ENCODE assay signal across 2 cellular contexts in genomic region chr7:135512135-135512887, GRCh38.
TF ChIP-seq lines count a peak whose summit lies in the region.

No MANE protein-coding gene starts in this region.

TF ChIP-seq in A549, 52 proteins besides CTCF, POLR2A, EP300 and RAD21 (continued from another document):
- no peak for TF ChIP-seq MAZ (IDR thresholded peaks at IDR 0.05; ENCODE audit: borderline replicate concordance, low read depth, low read length)
TF ChIP-seq in A549: peak in this region for 5.

TF ChIP-seq in HCT116, 20 proteins besides CTCF, POLR2A, EP300 and RAD21 (continued from another document):
- no peak for TF ChIP-seq ELF1 (IDR thresholded peaks at IDR 0.05; ENCODE audit: borderline replicate concordance, low read depth)
- TF ChIP-seq SP1 (IDR thresholded peaks at IDR 0.05; ENCODE audit: low read depth): no peak
- no peak for TF ChIP-seq REST (IDR thresholded peaks at IDR 0.05; ENCODE audit: low read depth)
- TF ChIP-seq SIN3A (IDR thresholded peaks at IDR 0.05; ENCODE audit: low read depth): no peak
- TF ChIP-seq ZBTB33 (IDR thresholded peaks at IDR 0.05; ENCODE audit: extremely low read depth, insufficient replicate concordance, low read length): no peak
- no peak for TF ChIP-seq ZFX (IDR thresholded peaks at IDR 0.05)
- no peak for TF ChIP-seq YY1 (IDR thresholded peaks at IDR 0.05; ENCODE audit: extremely low read depth, insufficient replicate concordance, low read depth, low read length)
- peak; percentile 35; the same call in 1 of the 2 replicates for TF ChIP-seq CBX3 (IDR thresholded peaks at IDR 0.05; ENCODE audit: low read depth)
- no peak for TF ChIP-seq POLR2AphosphoS5 (IDR thresholded peaks at IDR 0.05; ENCODE audit: low read depth, low read length)
- TF ChIP-seq SRF (IDR thresholded peaks at IDR 0.05; ENCODE audit: low read depth): no peak
- TF ChIP-seq ATF3 (IDR thresholded peaks at IDR 0.05): no peak
- TF ChIP-seq EZH2phosphoT487 (IDR thresholded peaks at IDR 0.05; ENCODE audit: borderline replicate concordance): no peak
- TF ChIP-seq ZNF274 (IDR thresholded peaks at IDR 0.05; ENCODE audit: low read depth, low read length): no peak
- no peak for TF ChIP-seq JUND (IDR thresholded peaks at IDR 0.05)
- TF ChIP-seq TCF7L2 (IDR thresholded peaks at IDR 0.05; ENCODE audit: borderline replicate concordance, extremely low read depth, insufficient read depth, insufficient read length): no peak
- TF ChIP-seq EZH2 (IDR thresholded peaks at IDR 0.05): no peak
